In genomic region chr3:77682162-77682561, GRCh38 we compare ENCODE assay signal across 21 cellular contexts.
"Had no signal": no experiment of that assay in that cellular context is flagged by ENCODE, and none has a peak within 500 bp of the region (broad histone marks: within the 10 kb centered on the region; RNA-seq: fewer than 3 reads in every experiment).

No MANE protein-coding gene starts in this region.

- H3K27ac Mint-ChIP-seq: dendritic cell treated with granulocyte-macrophage colony-stimulating factor and Interleukin-4, amounts not matched to agents 40 ng/mL and 50 ng/mL, for 4 days; memory B cell; mesothelial cell of epicardium; natural killer cell; neural progenitor cell had no signal

- ATAC-seq: foreskin keratinocyte, left cardiac atrium, lower lobe of right lung, natural killer cell had no signal

- DNase-seq: erythroblast; foreskin keratinocyte; head of caudate nucleus; kidney; left cardiac atrium; left ventricle myocardium inferior; lower lobe of right lung; natural killer cell; nucleus accumbens; ovary; sigmoid colon; stimulated activated CD4-positive, alpha-beta T cell treated with anti-CD3 and anti-CD28 coated beads, Interleukin-2, amount 100 ng/mL, for 24 hours; stimulated activated CD4-positive, alpha-beta T cell treated with anti-CD3 and anti-CD28 coated beads, Interleukin-4, amount 100 ng/mL, for 4 hours; stimulated activated naive CD4-positive, alpha-beta T cell; stomach; substantia nigra; transverse colon had no signal

- H3K36me3 Mint-ChIP-seq: memory B cell, natural killer cell, neural progenitor cell had no signal

- H3K4me1 Mint-ChIP-seq: memory B cell, natural killer cell had no signal

- H3K4me3 Mint-ChIP-seq: dendritic cell treated with granulocyte-macrophage colony-stimulating factor and Interleukin-4, amounts not matched to agents 40 ng/mL and 50 ng/mL, for 4 days; memory B cell; mesothelial cell of epicardium; natural killer cell; neural progenitor cell had no signal

- H3K27me3 Mint-ChIP-seq: dendritic cell treated with granulocyte-macrophage colony-stimulating factor and Interleukin-4, amounts not matched to agents 40 ng/mL and 50 ng/mL, for 4 days; memory B cell had no signal
